ENCODE assay signal across 6 cellular contexts in the genomic region with DNA sequence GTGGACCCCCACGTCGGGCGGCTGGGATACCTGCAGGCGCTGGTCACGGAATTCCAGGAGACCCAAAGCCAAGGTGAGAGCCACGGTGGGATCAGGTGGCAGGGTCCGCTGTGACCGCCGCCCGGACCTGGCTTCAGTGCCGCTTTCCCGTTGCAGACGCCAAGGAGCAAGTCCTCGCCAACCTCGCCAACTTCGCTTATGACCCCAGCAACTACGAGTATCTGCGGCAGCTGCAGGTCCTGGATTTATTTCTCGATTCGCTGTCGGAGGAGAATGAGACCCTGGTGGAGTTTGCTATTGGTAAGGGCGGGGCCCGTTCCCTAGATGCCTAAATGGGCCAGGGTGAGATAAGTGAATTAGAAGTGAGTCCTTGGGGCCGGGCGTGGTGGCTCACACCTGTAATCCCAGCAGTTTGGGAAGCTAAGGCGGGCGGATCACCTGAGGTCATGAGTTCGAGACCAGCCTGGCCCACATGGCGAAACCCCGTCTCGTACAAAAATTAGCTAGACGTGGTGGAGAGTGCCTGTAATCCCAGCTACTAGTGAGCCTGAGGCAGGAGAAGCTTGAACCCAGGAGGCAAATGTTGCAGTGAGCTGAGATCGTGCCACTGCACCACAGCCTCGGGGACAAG. TPM values are rescaled to one million over a fixed set of nuclear protein-coding genes. Genes with fewer than 3 reads are reported as not detected.
A peak's percentile ranks its signal among the peaks of the same experiment; 100 is the strongest.
DNase-seq lines count a peak whose midpoint lies in the region; ATAC-seq and FAIRE-seq lines count a peak whose summit lies in the region.

No MANE protein-coding gene starts in this region.

- H3K4me1 Mint-ChIP-seq in activated naive CD4-positive, alpha-beta T cell treated with anti-CD3 and anti-CD28 coated beads, Interleukin-2, amount 10 ng/mL, durations not matched to agents 7 days and 5 days: peaks cover 55% of the 10 kb centered on the region

- H3K36me3 Mint-ChIP-seq in activated naive CD4-positive, alpha-beta T cell treated with anti-CD3 and anti-CD28 coated beads, Interleukin-2, amount 10 ng/mL, durations not matched to agents 7 days and 5 days: peaks cover 19% of the 10 kb centered on the region

- DNase-seq in activated naive CD4-positive, alpha-beta T cell treated with anti-CD3 and anti-CD28 coated beads, Interleukin-2, amount 10 ng/mL, durations not matched to agents 7 days and 5 days: peak; percentile 35
- no peak for DNase-seq in activated naive CD4-positive, alpha-beta T cell (lab: John Stamatoyannopoulos, UW)
- DNase-seq in epithelial cell of prostate (ENCODE audit: low read depth, low spot score) (no peak), small intestine (peak; percentile 51), SHP77 treated with DMSO at 0.1 percent for 48 hours (lab: John Stamatoyannopoulos, UW) (no peak)

- peak overlapping the region; percentile 73 to 84 for H3K4me3 ChIP-seq in small intestine (ENCODE audit: low read depth in 1 of 2, low read length in 2 of 2)

- ATAC-seq in GM19452 (IDR thresholded peaks at IDR 0.05; ENCODE audit: unreplicated experiment): no peak

- H3K36me3 ChIP-seq in small intestine (ENCODE audit: control insufficient read depth in 2 of 2, insufficient read depth in 2 of 2, low read length in 2 of 2): peaks cover 0 to 2% of the 10 kb centered on the region in 2 donors

- H3K27me3 ChIP-seq in small intestine (ENCODE audit: control insufficient read depth in 2 of 2, insufficient read depth in 2 of 2, low read length in 2 of 2): no peaks in the 10 kb centered on the region

- no peaks in the 10 kb centered on the region for H3K9me3 Mint-ChIP-seq in activated naive CD4-positive, alpha-beta T cell treated with anti-CD3 and anti-CD28 coated beads, Interleukin-2, amount 10 ng/mL, durations not matched to agents 7 days and 5 days

- WGBS in small intestine, 3 donors: 15 to 22% (median 18%) methylated on average over 30 to 34 of the region's 34 CpGs

- H3K27ac Mint-ChIP-seq in activated naive CD4-positive, alpha-beta T cell treated with anti-CD3 and anti-CD28 coated beads, Interleukin-2, amount 10 ng/mL, durations not matched to agents 7 days and 5 days: peak overlapping the region; percentile 62

- H3K27ac ChIP-seq in epithelial cell of prostate (peak overlapping the region; percentile 25), small intestine (ENCODE audit: low read depth in 1 of 2, low read length in 1 of 2) (peak overlapping the region in 1 of 2 donors; percentile 82)

- peaks cover 12% of the 10 kb centered on the region for H3K27me3 Mint-ChIP-seq in activated naive CD4-positive, alpha-beta T cell treated with anti-CD3 and anti-CD28 coated beads, Interleukin-2, amount 10 ng/mL, durations not matched to agents 7 days and 5 days

- CTCF ChIA-PET in activated naive CD4-positive, alpha-beta T cell treated with anti-CD3 and anti-CD28 coated beads, Interleukin-2, amount 10 ng/mL, durations not matched to agents 7 days and 5 days (lab: Charles Lee): interaction anchor here (0.6 to 6.8 kb wide), 9 partner anchors 18 to 302 kb away, joined by 3 to 164 read pairs (median 3); a partner anchor contains a TSS

- no peaks in the 10 kb centered on the region for H3K9me3 ChIP-seq in small intestine (ENCODE audit: control insufficient read depth, low read depth)

- FAIRE-seq in small intestine (lab: Jason Lieb, UNC): no peak

- peaks cover 0 to 3% of the 10 kb centered on the region in 2 donors for H3K4me1 ChIP-seq in small intestine (ENCODE audit: control insufficient read depth in 2 of 2, insufficient read depth in 1 of 2, low read depth in 1 of 2, low read length in 1 of 2)

- peak overlapping the region; percentile 93 for H3K4me3 Mint-ChIP-seq in activated naive CD4-positive, alpha-beta T cell treated with anti-CD3 and anti-CD28 coated beads, Interleukin-2, amount 10 ng/mL, durations not matched to agents 7 days and 5 days

RNA-seq across cellular contexts. Expression of a gene that starts 0.7 kb away (rescaled TPM):
- 10 to 100 TPM; 14.2 to 24.8 (median 23.2) TPM for polyA plus RNA-seq in small intestine

RNA-seq across cellular contexts. Expression of a gene that starts 21.1 kb away (rescaled TPM):
- 100 to 1,000 TPM in 2 of 3 donors, 10 to 100 TPM in 1; 91.2 to 169 (median 130) TPM for polyA plus RNA-seq in small intestine

RNA-seq across cellular contexts. Expression of a gene that starts 22.7 kb away (rescaled TPM):
- 10 to 100 TPM; 23.5 to 35.4 (median 32.2) TPM for polyA plus RNA-seq in small intestine

RNA-seq across cellular contexts. Expression of a gene that starts 43.9 kb away (rescaled TPM):
- polyA plus RNA-seq in small intestine: 100 to 1,000 TPM; 377 to 758 (median 449) TPM

Comparison
In these comparisons a context has a peak if more than half of its experiments do, and no peak if none do; other contexts are left out.
1. DNase-seq: peak in activated naive CD4-positive, alpha-beta T cell treated with anti-CD3 and anti-CD28 coated beads, Interleukin-2, amount 10 ng/mL, durations not matched to agents 7 days and 5 days (single experiment) and small intestine (single experiment); none in activated naive CD4-positive, alpha-beta T cell (0 of 4), epithelial cell of prostate (single experiment) and SHP77 treated with DMSO at 0.1 percent for 48 hours (single experiment).